Comparison of ENCODE assay signal across 11 cellular contexts in genomic region chr18:35073186-35074105, GRCh38. TPM values are rescaled to one million over a fixed set of nuclear protein-coding genes. Genes with fewer than 3 reads are reported as not detected.
DNase-seq lines count a peak whose midpoint lies in the region; ATAC-seq and TF ChIP-seq lines count a peak whose summit lies in the region.
"Had no signal": no experiment of that assay in that cellular context is flagged by ENCODE, and none has a peak within 500 bp of the region (broad histone marks: within the 10 kb centered on the region; RNA-seq: fewer than 3 reads in every experiment).

No MANE protein-coding gene starts in this region.

- ATAC-seq in stimulated activated naive CD8-positive, alpha-beta T cell treated with anti-CD3 and anti-CD28 coated beads, Interleukin-15, Interleukin-2, amounts not matched to agents 100 U/mL and 50 U/mL, for 24 hours = no peak

- no peak overlapping the region for H2BK120ac ChIP-seq in mesendoderm (ENCODE audit: low read depth, low read length)

- H3K27me3 ChIP-seq in mesendoderm (ENCODE audit: insufficient read depth, low read length, poor library complexity) = no peaks in the 10 kb centered on the region

- no peak overlapping the region for H3K4me2 ChIP-seq in mesendoderm (ENCODE audit: low read length)

- H3K18ac ChIP-seq in mesendoderm (ENCODE audit: low read length) = no peak overlapping the region

- no peaks in the 10 kb centered on the region for H3K79me2 ChIP-seq in mesendoderm (ENCODE audit: control insufficient read depth, insufficient read depth, low read length)

- no peaks in the 10 kb centered on the region for H3K79me1 ChIP-seq in mesendoderm (ENCODE audit: low read length)

- intact Hi-C loops in posterior cingulate gyrus (cut with DNase I) = no loop called here

- DNase-seq in AG20443 (ENCODE audit: low spot score) = peak; percentile 17
- peak; percentile 40 for DNase-seq in LNCaP clone FGC (ENCODE audit: low read depth)
- no peak for DNase-seq in coronary artery (ENCODE audit: low spot score)
- peak; percentile 45 to 65 for DNase-seq in lung microvascular endothelial cell (ENCODE audit: low read depth in 2 of 2)
- DNase-seq in stimulated activated naive CD8-positive, alpha-beta T cell treated with anti-CD3 and anti-CD28 coated beads, Interleukin-15, Interleukin-2, amounts not matched to agents 100 U/mL and 50 U/mL, for 24 hours = no peak
- no peak for DNase-seq in NCI-H2081 treated with DMSO at 0.1 percent for 48 hours (lab: John Stamatoyannopoulos, UW)
- DNase-seq in mesendoderm = no peak
- DNase-seq in posterior cingulate gyrus = no peak
- DNase-seq: C1 segment of cervical spinal cord; NK-92 treated with Interleukin-12 subunit alpha and Interleukin-12 subunit beta, amount 100 ng/mL, for 24 hours; stimulated activated CD4-positive, alpha-beta T cell treated with anti-CD3 and anti-CD28 coated beads, Interleukin-4, amount 100 ng/mL, for 24 hours had no signal

- H4K8ac ChIP-seq in mesendoderm (ENCODE audit: low read depth, low read length) = no peak overlapping the region

- no peak overlapping the region for H3K23ac ChIP-seq in mesendoderm (ENCODE audit: low read length)

- peak overlapping the region; percentile 57 to 68 for H3K27ac ChIP-seq in coronary artery
- H3K27ac ChIP-seq in mesendoderm (ENCODE audit: low read depth, low read length) = no peak overlapping the region

- no peak overlapping the region for H4K5ac ChIP-seq in mesendoderm (ENCODE audit: low read length)

- no peak overlapping the region for H2AK5ac ChIP-seq in mesendoderm (ENCODE audit: low read length)

- H3K56ac ChIP-seq in mesendoderm (ENCODE audit: low read length) = no peak overlapping the region

- H3K4ac ChIP-seq in mesendoderm (ENCODE audit: low read depth, low read length) = no peak overlapping the region

- H3K9ac ChIP-seq in mesendoderm (ENCODE audit: low read length) = no peak overlapping the region

- no CpG with 5 or more reads among the region's 3 CpGs for WGBS in mesendoderm (ENCODE audit: extremely low coverage, insufficient coverage, low lambda C conversion rate)

- H2BK15ac ChIP-seq in mesendoderm (replicated peaks; ENCODE audit: low read depth) = no peak overlapping the region

- no peak overlapping the region for H3K4me3 ChIP-seq in LNCaP clone FGC (ENCODE audit: low read depth, low read length)
- no peak overlapping the region for H3K4me3 ChIP-seq in coronary artery
- H3K4me3 ChIP-seq in mesendoderm (ENCODE audit: low read length) = no peak overlapping the region

- no peaks in the 10 kb centered on the region for H3K36me3 ChIP-seq in mesendoderm (ENCODE audit: control insufficient read depth, insufficient read depth, low read length)

- H2BK5ac ChIP-seq in mesendoderm (ENCODE audit: low read length) = no peak overlapping the region

- TF ChIP-seq CTCF in LNCaP clone FGC (IDR thresholded peaks at IDR 0.05; ENCODE audit: control insufficient read depth, extremely low read depth, insufficient read depth) (no peak), coronary artery (IDR thresholded peaks at IDR 0.05) (no peak)

- H3K4me1 ChIP-seq in mesendoderm (ENCODE audit: control insufficient read depth, low read depth, low read length) = no peaks in the 10 kb centered on the region

RNA-seq across cellular contexts. Expression of gene MAPRE2, which starts 32.2 kb away (rescaled TPM):
- 13.3 and 21.2 TPM in 2 replicates for total RNA-seq in lung microvascular endothelial cell
- polyA plus RNA-seq in mesendoderm (2013, experiment 1 of 2) = 26.0 TPM
- 25.5 TPM for polyA plus RNA-seq in mesendoderm (2013, experiment 2 of 2)

Comparison
In these comparisons a context has a peak if more than half of its experiments do, and no peak if none do; other contexts are left out.
1. DNase-seq: peak in AG20443 (single experiment), LNCaP clone FGC (single experiment) and lung microvascular endothelial cell (2 of 2); none in coronary artery (single experiment), stimulated activated naive CD8-positive, alpha-beta T cell treated with anti-CD3 and anti-CD28 coated beads, Interleukin-15, Interleukin-2, amounts not matched to agents 100 U/mL and 50 U/mL, for 24 hours (single experiment), NCI-H2081 treated with DMSO at 0.1 percent for 48 hours (single experiment), mesendoderm (single experiment) and posterior cingulate gyrus (0 of 10).